Comparison of ENCODE assay signal across 9 cellular contexts in genomic region chr3:171255236-171255806, GRCh38.
DNase-seq lines count a peak whose midpoint lies in the region; ATAC-seq and TF ChIP-seq lines count a peak whose summit lies in the region.
"Had no signal": no experiment of that assay in that cellular context is flagged by ENCODE, and none has a peak within 500 bp of the region (broad histone marks: within the 10 kb centered on the region; RNA-seq: fewer than 3 reads in every experiment).

No MANE protein-coding gene starts in this region.

- TF ChIP-seq CTCF in MM.1S (IDR thresholded peaks at IDR 0.05; ENCODE audit: low read length) (no peak), nephron (IDR thresholded peaks at IDR 0.05; ENCODE audit: unreplicated experiment in 3 of 3) (no peak)

- H4K20me1 ChIP-seq in MM.1S (ENCODE audit: insufficient read depth, low read length), result no peaks in the 10 kb centered on the region

- peaks cover 12% of the 10 kb centered on the region; the same call in 1 of the 2 replicates for H3F3A ChIP-seq in MM.1S (ENCODE audit: insufficient read depth, low read length)

- H3K36me3 Mint-ChIP-seq in nephron (ENCODE audit: low read depth), result no peaks in the 10 kb centered on the region

- ATAC-seq in GM21825 (IDR thresholded peaks at IDR 0.05; ENCODE audit: unreplicated experiment), result peak; percentile 51

- no peaks in the 10 kb centered on the region for H3K27me3 Mint-ChIP-seq in nephron (ENCODE audit: low read depth)

- H3K9me3 ChIP-seq in MM.1S (replicated peaks; ENCODE audit: insufficient read depth, low read length), result no peaks in the 10 kb centered on the region

- H3K4me1 ChIP-seq in MM.1S (ENCODE audit: low read length), result peaks cover 34% of the 10 kb centered on the region

- H3K4me2 ChIP-seq in MM.1S (ENCODE audit: low read depth, low read length), result peak overlapping the region; percentile 63

- no peak overlapping the region for H3K4me3 Mint-ChIP-seq in nephron

- no peaks in the 10 kb centered on the region for H3K27me3 ChIP-seq in MM.1S (replicated peaks; ENCODE audit: insufficient read depth, low read length)

- peak overlapping the region; percentile 51 for H2AFZ ChIP-seq in MM.1S (ENCODE audit: low read length)

- H3K9me3 Mint-ChIP-seq in nephron, result no peaks in the 10 kb centered on the region

- H3K27ac Mint-ChIP-seq in nephron, result peak overlapping the region; percentile 55 to 77 (median 75)

- peaks cover 40% of the 10 kb centered on the region for H3K4me1 Mint-ChIP-seq in nephron

- H3K79me2 ChIP-seq in MM.1S (ENCODE audit: low read length), result no peaks in the 10 kb centered on the region

- DNase-seq in NOMO-1 treated with DMSO at 0.1 percent for 48 hours (lab: John Stamatoyannopoulos, UW; ENCODE audit: unreplicated experiment) (peak; percentile 51), NOMO-1 treated with dmso at 0.1 percent for 144 hours (lab: John Stamatoyannopoulos, UW; ENCODE audit: unreplicated experiment) (no peak), MM.1S (peak; percentile 76), NCI-H1417 treated with DMSO at 0.1 percent for 48 hours (lab: John Stamatoyannopoulos, UW) (no peak), NCI-H1436 treated with DMSO at 0.1 percent for 48 hours (lab: John Stamatoyannopoulos, UW) (no peak)
- no peak for DNase-seq in stimulated activated CD8-positive, alpha-beta memory T cell treated with anti-CD3 and anti-CD28 coated beads, Interleukin-4, amount 100 ng/mL, for 48 hours

- no peaks in the 10 kb centered on the region for H3K36me3 ChIP-seq in MM.1S (replicated peaks; ENCODE audit: insufficient read depth, low read length)

- no peaks in the 10 kb centered on the region for H3K9me2 ChIP-seq in MM.1S (replicated peaks; ENCODE audit: insufficient read depth, low read length)

- peak overlapping the region; percentile 3; the same call in 1 of the 2 replicates for H3K9ac ChIP-seq in MM.1S (ENCODE audit: low read length)

- H3K27ac ChIP-seq in MM.1S (ENCODE audit: low read length), result peak overlapping the region; percentile 78
- H3K27ac ChIP-seq: HL-60 had no signal

- H3K4me3 ChIP-seq in MM.1S (ENCODE audit: low read length), result peak overlapping the region; percentile 25; the same call in 1 of the 2 replicates

Comparison
In these comparisons a context has a peak if more than half of its experiments do, and no peak if none do; other contexts are left out.
1. DNase-seq: peak in NOMO-1 treated with DMSO at 0.1 percent for 48 hours (single experiment) and MM.1S (single experiment); none in NOMO-1 treated with dmso at 0.1 percent for 144 hours (single experiment), NCI-H1417 treated with DMSO at 0.1 percent for 48 hours (single experiment), NCI-H1436 treated with DMSO at 0.1 percent for 48 hours (single experiment) and stimulated activated CD8-positive, alpha-beta memory T cell treated with anti-CD3 and anti-CD28 coated beads, Interleukin-4, amount 100 ng/mL, for 48 hours (single experiment).